Comparison of ENCODE assay signal across 8 cellular contexts in genomic region chrX:71118032-71118984, GRCh38. TPM values are rescaled to one million over a fixed set of nuclear protein-coding genes. Genes with fewer than 3 reads are reported as not detected.
DNase-seq lines count a peak whose midpoint lies in the region; ATAC-seq lines count a peak whose summit lies in the region.

MED12 (plus strand) TSS chrX:71118596; CDS start chrX:71118755, 159 bp downstream.

- peak within 1 kb of the TSS; percentile 87 to 95 (median 88) for H3K4me3 Mint-ChIP-seq in CD8-positive, alpha-beta memory T cell
- peak within 1 kb of the TSS; percentile 76 for H3K4me3 Mint-ChIP-seq in activated CD8-positive, alpha-beta memory T cell treated with anti-CD3 and anti-CD28 coated beads, Interleukin-2, amount 10 ng/mL, durations not matched to agents 7 days and 5 days

- H3K9me3 Mint-ChIP-seq in CD8-positive, alpha-beta memory T cell: no peaks in the 10 kb centered on the region
- no peaks in the 10 kb centered on the region for H3K9me3 Mint-ChIP-seq in activated CD8-positive, alpha-beta memory T cell treated with anti-CD3 and anti-CD28 coated beads, Interleukin-2, amount 10 ng/mL, durations not matched to agents 7 days and 5 days (ENCODE audit: low read depth)

- H3K18ac ChIP-seq in mesendoderm (ENCODE audit: low read length): peak within 1 kb of the TSS; percentile 70

- no peak within 1 kb of the TSS for H3K23ac ChIP-seq in mesendoderm (ENCODE audit: low read length)

- H3K27ac Mint-ChIP-seq in CD8-positive, alpha-beta memory T cell: peak within 1 kb of the TSS; percentile 91 to 98 (median 94)
- peak within 1 kb of the TSS; percentile 85 for H3K27ac Mint-ChIP-seq in activated CD8-positive, alpha-beta memory T cell treated with anti-CD3 and anti-CD28 coated beads, Interleukin-2, amount 10 ng/mL, durations not matched to agents 7 days and 5 days

- peak within 1 kb of the TSS; percentile 51 for H3K9ac ChIP-seq in endocrine pancreas (ENCODE audit: control insufficient read depth, insufficient read depth, low read length)
- peak within 1 kb of the TSS; percentile 74 for H3K9ac ChIP-seq in mesendoderm (ENCODE audit: low read length)

- H4K5ac ChIP-seq in mesendoderm (ENCODE audit: low read length): no peak within 1 kb of the TSS

- no peaks in the 10 kb centered on the region for H3K27me3 ChIP-seq in CD8-positive, alpha-beta memory T cell (ENCODE audit: insufficient read depth, low read length, poor library complexity, severe bottlenecking)
- no peaks in the 10 kb centered on the region for H3K27me3 ChIP-seq in endocrine pancreas (ENCODE audit: control insufficient read depth, insufficient read depth, low read length)
- H3K27me3 ChIP-seq in mesendoderm (ENCODE audit: insufficient read depth, low read length, poor library complexity): no peaks in the 10 kb centered on the region

- H3K27ac ChIP-seq in CD8-positive, alpha-beta memory T cell (ENCODE audit: low read depth, low read length): peak within 1 kb of the TSS; percentile 61
- H3K27ac ChIP-seq in mesendoderm (ENCODE audit: low read depth, low read length): peak within 1 kb of the TSS; percentile 70

- H4K8ac ChIP-seq in mesendoderm (ENCODE audit: low read depth, low read length): no peak within 1 kb of the TSS

- peaks cover 21% of the 10 kb centered on the region for H3K36me3 ChIP-seq in CD8-positive, alpha-beta memory T cell (ENCODE audit: insufficient read depth, low read length)
- H3K36me3 ChIP-seq in endocrine pancreas (ENCODE audit: control insufficient read depth, insufficient read depth, low read length) (peaks cover 4% of the 10 kb centered on the region), mesendoderm (ENCODE audit: control insufficient read depth, insufficient read depth, low read length) (no peaks in the 10 kb centered on the region)

- CTCF ChIA-PET in CD8-positive, alpha-beta memory T cell (lab: Charles Lee): interaction anchor here (0.7 to 3.7 kb wide), 9 partner anchors 10 to 99 kb away, joined by 3 to 22 read pairs (median 5); no protein-coding TSS in a partner anchor
- CTCF ChIA-PET in activated CD8-positive, alpha-beta memory T cell treated with anti-CD3 and anti-CD28 coated beads, Interleukin-2, amount 10 ng/mL, durations not matched to agents 7 days and 5 days (lab: Charles Lee): interaction anchor here (1.1 to 2.0 kb wide), 6 partner anchors 10 to 148 kb away, joined by 3 to 5 read pairs (median 4); no protein-coding TSS in a partner anchor

- H3K4me1 Mint-ChIP-seq in CD8-positive, alpha-beta memory T cell: peaks cover 21 to 50% (median 34%) of the 10 kb centered on the region in 3 donors
- H3K4me1 Mint-ChIP-seq in activated CD8-positive, alpha-beta memory T cell treated with anti-CD3 and anti-CD28 coated beads, Interleukin-2, amount 10 ng/mL, durations not matched to agents 7 days and 5 days: peaks cover 30% of the 10 kb centered on the region

- peaks cover 0 to 2% of the 10 kb centered on the region in 2 donors for H3K27me3 Mint-ChIP-seq in CD8-positive, alpha-beta memory T cell
- H3K27me3 Mint-ChIP-seq in activated CD8-positive, alpha-beta memory T cell treated with anti-CD3 and anti-CD28 coated beads, Interleukin-2, amount 10 ng/mL, durations not matched to agents 7 days and 5 days: no peaks in the 10 kb centered on the region

- peak within 1 kb of the TSS; percentile 46 for H3K4me2 ChIP-seq in mesendoderm (ENCODE audit: low read length)

- DNase-seq in CD8-positive, alpha-beta memory T cell: peak; percentile 74 to 86 (median 78)
- DNase-seq in HPDE6-E6E7 (ENCODE audit: extremely low spot score) (peak; percentile 49), NOMO-1 treated with DMSO at 0.1 percent for 48 hours (lab: John Stamatoyannopoulos, UW; ENCODE audit: unreplicated experiment) (peak; percentile 65), mesendoderm (peak; percentile 82)
- peak; percentile 89 for DNase-seq in activated CD8-positive, alpha-beta memory T cell treated with anti-CD3 and anti-CD28 coated beads, Interleukin-2, amount 10 ng/mL, durations not matched to agents 7 days and 5 days
- DNase-seq in stimulated activated CD8-positive, alpha-beta memory T cell treated with anti-CD3 and anti-CD28 coated beads, Interleukin-12 subunit alpha, Interleukin-12 subunit beta, amount 100 ng/mL, for 4 hours (ENCODE audit: low read depth): peak; percentile 65

- H2BK5ac ChIP-seq in mesendoderm (ENCODE audit: low read length): no peak within 1 kb of the TSS

- H2BK15ac ChIP-seq in mesendoderm (replicated peaks; ENCODE audit: low read depth): no peak within 1 kb of the TSS

- peak within 1 kb of the TSS; percentile 73 for H3K4me3 ChIP-seq in CD8-positive, alpha-beta memory T cell (ENCODE audit: low read length)
- H3K4me3 ChIP-seq in endocrine pancreas (ENCODE audit: control insufficient read depth, insufficient read depth, low read length) (peak within 1 kb of the TSS; percentile 86), mesendoderm (ENCODE audit: low read length) (peak within 1 kb of the TSS; percentile 58)

- H3K79me1 ChIP-seq in mesendoderm (ENCODE audit: low read length): no peaks in the 10 kb centered on the region

- peaks cover 0 to 35% (median 0%) of the 10 kb centered on the region in 3 donors for H3K36me3 Mint-ChIP-seq in CD8-positive, alpha-beta memory T cell
- peaks cover 21% of the 10 kb centered on the region for H3K36me3 Mint-ChIP-seq in activated CD8-positive, alpha-beta memory T cell treated with anti-CD3 and anti-CD28 coated beads, Interleukin-2, amount 10 ng/mL, durations not matched to agents 7 days and 5 days

- no CpG with 5 or more reads among the region's 56 CpGs for WGBS in mesendoderm (ENCODE audit: extremely low coverage, insufficient coverage, low lambda C conversion rate)

- H2AK5ac ChIP-seq in mesendoderm (ENCODE audit: low read length): no peak within 1 kb of the TSS

- H2BK120ac ChIP-seq in mesendoderm (ENCODE audit: low read depth, low read length): peak within 1 kb of the TSS; percentile 34

- ATAC-seq in GM19452 (IDR thresholded peaks at IDR 0.05; ENCODE audit: unreplicated experiment): peak; percentile 93
- peak; percentile 97 for ATAC-seq in activated CD8-positive, alpha-beta memory T cell treated with anti-CD3 and anti-CD28 coated beads, Interleukin-2, amount 10 ng/mL, durations not matched to agents 7 days and 5 days

- H3K79me2 ChIP-seq in mesendoderm (ENCODE audit: control insufficient read depth, insufficient read depth, low read length): no peaks in the 10 kb centered on the region

- H3K56ac ChIP-seq in mesendoderm (ENCODE audit: low read length): peak within 1 kb of the TSS; percentile 84

- peaks cover 23% of the 10 kb centered on the region for H3K4me1 ChIP-seq in CD8-positive, alpha-beta memory T cell (ENCODE audit: insufficient read depth, low read length)
- no peaks in the 10 kb centered on the region for H3K4me1 ChIP-seq in endocrine pancreas (ENCODE audit: control insufficient read depth, insufficient read depth, low read length)
- H3K4me1 ChIP-seq in mesendoderm (ENCODE audit: control insufficient read depth, low read depth, low read length): no peaks in the 10 kb centered on the region

- POLR2A ChIA-PET in CD8-positive, alpha-beta memory T cell (lab: Charles Lee): interaction anchor here (1.0 to 2.7 kb wide), 11 partner anchors 8 to 64 kb away, joined by 3 to 13 read pairs (median 6); partner anchors contain the start of genes FOXO4 and SNX12

- H3K4ac ChIP-seq in mesendoderm (ENCODE audit: low read depth, low read length): peak within 1 kb of the TSS; percentile 78

- no peaks in the 10 kb centered on the region for H3K9me3 ChIP-seq in CD8-positive, alpha-beta memory T cell (ENCODE audit: low read length)
- no peaks in the 10 kb centered on the region for H3K9me3 ChIP-seq in endocrine pancreas (ENCODE audit: control insufficient read depth, low read length)

RNA-seq across cellular contexts. Expression of gene MED12, which starts in this region (rescaled TPM):
- total RNA-seq in CD8-positive, alpha-beta memory T cell: 10 to 100 TPM; 49.3 to 61.1 TPM
- polyA plus RNA-seq in CD8-positive, alpha-beta memory T cell: 19.0 TPM
- 10 to 100 TPM; 45.9 to 62.2 TPM for total RNA-seq in activated CD8-positive, alpha-beta memory T cell treated with anti-CD3 and anti-CD28 coated beads, Interleukin-2, amount 10 ng/mL, durations not matched to agents 7 days and 5 days
- polyA plus RNA-seq in mesendoderm (2013, experiment 1 of 2): 11.3 TPM
- 10.7 TPM for polyA plus RNA-seq in mesendoderm (2013, experiment 2 of 2)

Comparison
In these comparisons a context has a peak if more than half of its experiments do, and no peak if none do; other contexts are left out.
1. Peak in every context shown above with its lines: DNase-seq, ATAC-seq, H3K4me3 ChIP-seq and H3K27ac ChIP-seq.